Comparison of ENCODE assay signal across 8 cellular contexts in genomic region chr16:67428146-67428731, GRCh38. TPM values are rescaled to one million over a fixed set of nuclear protein-coding genes. Genes with fewer than 3 reads are reported as not detected.
DNase-seq lines count a peak whose midpoint lies in the region; ATAC-seq lines count a peak whose summit lies in the region.

No MANE protein-coding gene starts in this region.

- H3K79me2 ChIP-seq in GM23248 (ENCODE audit: insufficient read depth) = no peaks in the 10 kb centered on the region

- POLR2A ChIA-PET in activated CD4-positive, alpha-beta T cell treated with anti-CD3 and anti-CD28 coated beads, Interleukin-2, amount 10 ng/mL, durations not matched to agents 7 days and 5 days (lab: Charles Lee) = no interaction called here

- no peaks in the 10 kb centered on the region for H3K36me3 Mint-ChIP-seq in activated CD4-positive, alpha-beta T cell treated with anti-CD3 and anti-CD28 coated beads, Interleukin-2, amount 10 ng/mL, durations not matched to agents 7 days and 5 days (ENCODE audit: low read depth)
- H3K36me3 Mint-ChIP-seq in stimulated activated effector memory CD8-positive, alpha-beta T cell treated with anti-CD3 and anti-CD28 coated beads, Interleukin-12 subunit alpha, Interleukin-12 subunit beta, amount 100 ng/mL, for 72 hours = no peaks in the 10 kb centered on the region

- no peaks in the 10 kb centered on the region for H4K20me1 ChIP-seq in GM23248 (ENCODE audit: insufficient read depth)

- ATAC-seq in stimulated activated effector memory CD8-positive, alpha-beta T cell treated with anti-CD3 and anti-CD28 coated beads, Interleukin-12 subunit alpha, Interleukin-12 subunit beta, amount 100 ng/mL, for 72 hours = peak; percentile 76
- ATAC-seq in HG03342 (IDR thresholded peaks at IDR 0.05; ENCODE audit: unreplicated experiment) = no peak

- no peak overlapping the region for H3K27ac ChIP-seq in GM23248

- H3K27me3 ChIP-seq in GM23248 (replicated peaks; ENCODE audit: insufficient read depth) = no peaks in the 10 kb centered on the region; the same call in 1 of the 2 replicates

- H3K9me3 Mint-ChIP-seq in activated CD4-positive, alpha-beta T cell treated with anti-CD3 and anti-CD28 coated beads, Interleukin-2, amount 10 ng/mL, durations not matched to agents 7 days and 5 days = no peaks in the 10 kb centered on the region
- no peaks in the 10 kb centered on the region for H3K9me3 Mint-ChIP-seq in stimulated activated effector memory CD8-positive, alpha-beta T cell treated with anti-CD3 and anti-CD28 coated beads, Interleukin-12 subunit alpha, Interleukin-12 subunit beta, amount 100 ng/mL, for 72 hours

- DNase-seq in AG20443 (ENCODE audit: low spot score) (peak; percentile 83), GM23248 (peak; percentile 78), NCI-H345 treated with DMSO at 0.1 percent for 48 hours (lab: John Stamatoyannopoulos, UW; ENCODE audit: unreplicated experiment) (peak; percentile 54), dermis blood vessel endothelial cell (peak; percentile 82), medulla oblongata (ENCODE audit: extremely low spot score) (peak; percentile 67)
- peak; percentile 64 for DNase-seq in activated CD4-positive, alpha-beta T cell treated with anti-CD3 and anti-CD28 coated beads, Interleukin-2, amount 10 ng/mL, durations not matched to agents 7 days and 5 days
- peak; percentile 58 to 83 for DNase-seq in stimulated activated effector memory CD8-positive, alpha-beta T cell treated with anti-CD3 and anti-CD28 coated beads, Interleukin-12 subunit alpha, Interleukin-12 subunit beta, amount 100 ng/mL, for 72 hours (ENCODE audit: low spot score in 2 of 2)

- peaks cover 50% of the 10 kb centered on the region for H3K27me3 Mint-ChIP-seq in activated CD4-positive, alpha-beta T cell treated with anti-CD3 and anti-CD28 coated beads, Interleukin-2, amount 10 ng/mL, durations not matched to agents 7 days and 5 days

- no peak overlapping the region for H3K4me3 Mint-ChIP-seq in activated CD4-positive, alpha-beta T cell treated with anti-CD3 and anti-CD28 coated beads, Interleukin-2, amount 10 ng/mL, durations not matched to agents 7 days and 5 days
- no peak overlapping the region for H3K4me3 Mint-ChIP-seq in stimulated activated effector memory CD8-positive, alpha-beta T cell treated with anti-CD3 and anti-CD28 coated beads, Interleukin-12 subunit alpha, Interleukin-12 subunit beta, amount 100 ng/mL, for 72 hours

- H3F3A ChIP-seq in GM23248 (ENCODE audit: insufficient read depth) = no peaks in the 10 kb centered on the region

- no peak overlapping the region for H3K4me3 ChIP-seq in GM23248

- peaks cover 8% of the 10 kb centered on the region for H3K4me1 Mint-ChIP-seq in activated CD4-positive, alpha-beta T cell treated with anti-CD3 and anti-CD28 coated beads, Interleukin-2, amount 10 ng/mL, durations not matched to agents 7 days and 5 days
- peaks cover 6% of the 10 kb centered on the region for H3K4me1 Mint-ChIP-seq in stimulated activated effector memory CD8-positive, alpha-beta T cell treated with anti-CD3 and anti-CD28 coated beads, Interleukin-12 subunit alpha, Interleukin-12 subunit beta, amount 100 ng/mL, for 72 hours

- WGBS in GM23248 (ENCODE audit: low coverage in 1 of 2, low lambda C conversion rate in 2 of 2, missing lambda C conversion rate in 2 of 2), 2 experiments = 30 to 39% methylated on average over 10 to 11 of the region's 11 CpGs

- H3K4me2 ChIP-seq in GM23248 (ENCODE audit: unreplicated experiment) = no peak overlapping the region

- H3K9me3 ChIP-seq in GM23248 (ENCODE audit: low read depth) = no peaks in the 10 kb centered on the region

- no peaks in the 10 kb centered on the region for H3K4me1 ChIP-seq in GM23248 (ENCODE audit: insufficient read depth)

- no peak overlapping the region for H3K9ac ChIP-seq in GM23248

- no peaks in the 10 kb centered on the region for H3K9me2 ChIP-seq in GM23248 (ENCODE audit: insufficient read depth)

- CTCF ChIA-PET in activated CD4-positive, alpha-beta T cell treated with anti-CD3 and anti-CD28 coated beads, Interleukin-2, amount 10 ng/mL, durations not matched to agents 7 days and 5 days (lab: Charles Lee) = interaction anchor here (0.6 to 4.2 kb wide), 29 partner anchors 8 to 475 kb away, joined by 3 to 29 read pairs (median 4); partner anchors contain the start of genes AGRP, KCTD19, LRRC36 and ZDHHC1

- in situ Hi-C loops in GM23248 (cut with MboI) = no loop called here

- H3K36me3 ChIP-seq in GM23248 (ENCODE audit: low read depth) = no peaks in the 10 kb centered on the region

- no peak overlapping the region for H3K27ac Mint-ChIP-seq in activated CD4-positive, alpha-beta T cell treated with anti-CD3 and anti-CD28 coated beads, Interleukin-2, amount 10 ng/mL, durations not matched to agents 7 days and 5 days
- peak overlapping the region; percentile 29 for H3K27ac Mint-ChIP-seq in stimulated activated effector memory CD8-positive, alpha-beta T cell treated with anti-CD3 and anti-CD28 coated beads, Interleukin-12 subunit alpha, Interleukin-12 subunit beta, amount 100 ng/mL, for 72 hours

- H2AFZ ChIP-seq in GM23248 = no peak overlapping the region

RNA-seq across cellular contexts. Expression of gene HSD11B2, which starts 2.7 kb away (rescaled TPM):
- not detected in 2 replicates for total RNA-seq in GM23248 (2014; rRNA removed; shearing (Covaris generic))
- polyA plus RNA-seq in GM23248 (2016; fragmentation: Nextera tagmentation; extraction: Ambion mirVana) = 0.19 and 0.36 TPM in 2 replicates
- not detected for total RNA-seq in activated CD4-positive, alpha-beta T cell treated with anti-CD3 and anti-CD28 coated beads, Interleukin-2, amount 10 ng/mL, durations not matched to agents 7 days and 5 days
- total RNA-seq in dermis blood vessel endothelial cell = 0.23 TPM in 1 of 2 replicates, not detected in the other

RNA-seq across cellular contexts. Expression of gene ZDHHC1, which starts 12.0 kb away (rescaled TPM):
- total RNA-seq in GM23248 (2014; rRNA removed; shearing (Covaris generic)) = 9.6 and 10.9 TPM in 2 replicates
- polyA plus RNA-seq in GM23248 (2016; fragmentation: Nextera tagmentation; extraction: Ambion mirVana) = 9.2 and 9.6 TPM in 2 replicates
- under 1 TPM; 0.22 to 0.29 TPM for total RNA-seq in activated CD4-positive, alpha-beta T cell treated with anti-CD3 and anti-CD28 coated beads, Interleukin-2, amount 10 ng/mL, durations not matched to agents 7 days and 5 days
- 3.7 and 6.3 TPM in 2 replicates for total RNA-seq in dermis blood vessel endothelial cell

RNA-seq across cellular contexts. Expression of gene TPPP3, which starts 34.9 kb away (rescaled TPM):
- not detected in 2 replicates for total RNA-seq in GM23248 (2014; rRNA removed; shearing (Covaris generic))
- 1.9 and 2.1 TPM in 2 replicates for polyA plus RNA-seq in GM23248 (2016; fragmentation: Nextera tagmentation; extraction: Ambion mirVana)
- total RNA-seq in activated CD4-positive, alpha-beta T cell treated with anti-CD3 and anti-CD28 coated beads, Interleukin-2, amount 10 ng/mL, durations not matched to agents 7 days and 5 days = not detected
- 0.19 TPM in 1 of 2 replicates, not detected in the other for total RNA-seq in dermis blood vessel endothelial cell

RNA-seq across cellular contexts. Expression of gene ATP6V0D1, which starts 52.7 kb away (rescaled TPM):
- total RNA-seq in GM23248 (2014; rRNA removed; shearing (Covaris generic)) = 112 and 166 TPM in 2 replicates
- 135 and 140 TPM in 2 replicates for polyA plus RNA-seq in GM23248 (2016; fragmentation: Nextera tagmentation; extraction: Ambion mirVana)
- 10 to 100 TPM; 52.1 to 60.3 TPM for total RNA-seq in activated CD4-positive, alpha-beta T cell treated with anti-CD3 and anti-CD28 coated beads, Interleukin-2, amount 10 ng/mL, durations not matched to agents 7 days and 5 days
- 134 and 155 TPM in 2 replicates for total RNA-seq in dermis blood vessel endothelial cell

RNA-seq across cellular contexts. Expression of gene AGRP, which starts 55.1 kb away (rescaled TPM):
- not detected in 2 replicates for total RNA-seq in GM23248 (2014; rRNA removed; shearing (Covaris generic))
- polyA plus RNA-seq in GM23248 (2016; fragmentation: Nextera tagmentation; extraction: Ambion mirVana) = not detected in 2 replicates
- total RNA-seq in activated CD4-positive, alpha-beta T cell treated with anti-CD3 and anti-CD28 coated beads, Interleukin-2, amount 10 ng/mL, durations not matched to agents 7 days and 5 days = not detected
- not detected in 2 replicates for total RNA-seq in dermis blood vessel endothelial cell
